In the genomic region with DNA sequence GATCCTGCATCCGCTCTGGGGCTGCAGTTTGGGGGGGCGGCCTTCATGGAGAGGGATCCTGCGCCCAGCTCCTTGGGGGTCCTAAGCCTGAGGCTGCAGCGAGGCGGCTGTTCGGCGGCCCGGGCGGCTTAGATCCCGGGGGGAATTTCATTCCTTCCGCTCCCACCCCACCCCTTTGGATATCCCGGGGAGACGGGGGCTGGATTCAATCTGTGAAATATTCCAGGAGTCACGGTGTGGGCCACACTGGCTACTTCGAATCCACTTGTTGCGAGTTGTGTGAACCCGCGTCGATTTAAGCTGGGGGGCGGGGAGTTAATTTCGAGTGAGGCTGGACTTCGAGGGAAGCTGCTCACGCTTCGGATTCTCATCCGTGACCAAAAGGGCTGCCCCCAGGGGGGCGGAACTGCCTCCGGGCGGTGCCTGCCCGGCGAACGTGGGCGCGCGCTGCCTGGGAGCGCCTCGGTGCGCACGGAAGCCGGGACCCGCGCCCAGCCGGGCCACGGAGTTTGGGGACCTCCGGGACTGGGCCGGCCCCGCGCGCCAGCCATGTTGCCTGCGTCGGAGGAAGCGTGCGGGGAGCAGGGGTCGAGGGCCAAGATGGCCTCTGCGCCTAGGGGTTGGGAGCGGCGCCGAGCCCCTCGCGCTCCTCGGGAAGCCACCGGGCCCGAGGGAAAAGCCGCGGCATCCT, we compare ENCODE assay signal across 8 cellular contexts. TPM values are rescaled to one million over a fixed set of nuclear protein-coding genes. Genes with fewer than 3 reads are reported as not detected.
DNase-seq lines count a peak whose midpoint lies in the region; ATAC-seq, FAIRE-seq and TF ChIP-seq lines count a peak whose summit lies in the region.

No MANE protein-coding gene starts in this region.

- no peaks in the 10 kb centered on the region for H3K9me3 Mint-ChIP-seq in astrocyte (ENCODE audit: unreplicated experiment)

- no peaks in the 10 kb centered on the region for H4K20me1 ChIP-seq in astrocyte (ENCODE audit: insufficient read depth, low read length)

- H3K4me1 Mint-ChIP-seq in astrocyte (ENCODE audit: low read depth, unreplicated experiment) = peaks cover 5% of the 10 kb centered on the region

- H3K36me3 ChIP-seq in MG63 (no peaks in the 10 kb centered on the region), astrocyte (ENCODE audit: insufficient read depth, low read length) (no peaks in the 10 kb centered on the region)

- peak overlapping the region; percentile 93 for H3K4me2 ChIP-seq in astrocyte (ENCODE audit: low read length)

- DNase-seq in activated CD8-positive, alpha-beta memory T cell treated with anti-CD3 and anti-CD28 coated beads for 24 hours = peak; percentile 59
- DNase-seq in activated CD8-positive, alpha-beta memory T cell treated with anti-CD3 and anti-CD28 coated beads, Interleukin-2, amount 50 U/mL, for 4 hours = no peak
- DNase-seq in MG63 (peak; percentile 43), astrocyte (ENCODE audit: low read depth) (peak; percentile 26), head of caudate nucleus (no peak)

- no peak for FAIRE-seq in astrocyte (lab: Jason Lieb, UNC)

- H3K79me2 ChIP-seq in astrocyte (ENCODE audit: insufficient read depth, low read length) = no peaks in the 10 kb centered on the region

- H3K9ac ChIP-seq in astrocyte (ENCODE audit: low read length) = peak overlapping the region; percentile 51

- peaks cover 12% of the 10 kb centered on the region for H3K4me1 ChIP-seq in astrocyte (ENCODE audit: insufficient read depth, low read length)

- peak overlapping the region; percentile 88 for H3K4me3 Mint-ChIP-seq in astrocyte (ENCODE audit: unreplicated experiment)

- peaks cover 3% of the 10 kb centered on the region for H3K27me3 Mint-ChIP-seq in astrocyte (ENCODE audit: low read depth, unreplicated experiment)

- peak overlapping the region; percentile 72 for H3K27ac Mint-ChIP-seq in astrocyte (ENCODE audit: unreplicated experiment)

- H3K27ac ChIP-seq in astrocyte (ENCODE audit: low read depth, low read length) (no peak overlapping the region), skin epidermis (peak overlapping the region in 16 of 21 experiments; percentile 20 to 84 (median 66))

- no peak for TF ChIP-seq CTCF in astrocyte (IDR thresholded peaks at IDR 0.05; ENCODE audit: insufficient read depth, low read depth, low read length)

- H3K9me3 ChIP-seq in MG63 (no peaks in the 10 kb centered on the region), astrocyte (ENCODE audit: insufficient read depth, low read depth, low read length) (no peaks in the 10 kb centered on the region), iPS-18c (ENCODE audit: control insufficient read depth, insufficient read depth, low read length) (no peaks in the 10 kb centered on the region)

- H3K4me3 ChIP-seq in MG63 (peak overlapping the region; percentile 47), astrocyte (ENCODE audit: insufficient read depth, low read depth, low read length) (peak overlapping the region; percentile 66), iPS-18c (ENCODE audit: insufficient read depth, low read depth, low read length) (peak overlapping the region; percentile 90), skin epidermis (peak overlapping the region; percentile 32 to 73 (median 43))

- H3K27me3 ChIP-seq in MG63 = peaks cover 44% of the 10 kb centered on the region
- peaks cover 20% of the 10 kb centered on the region for H3K27me3 ChIP-seq in astrocyte (ENCODE audit: insufficient read depth, low read length)

- ATAC-seq in GM21526 (IDR thresholded peaks at IDR 0.05; ENCODE audit: low FRiP score, unreplicated experiment) = no peak

- H2AFZ ChIP-seq in astrocyte (ENCODE audit: low read depth, low read length) = peak overlapping the region; percentile 84

- H3K36me3 Mint-ChIP-seq in astrocyte (ENCODE audit: low read depth, unreplicated experiment) = no peaks in the 10 kb centered on the region

- intact Hi-C loops in head of caudate nucleus (cut with DNase I) = no loop called here

RNA-seq across cellular contexts. Expression of a gene that starts 0.8 kb away (rescaled TPM):
- total RNA-seq in MG63 (2014; rRNA removed; shearing (Covaris generic); ENCODE audit: low replicate concordance) = 0.74 and 2.1 TPM in 2 replicates
- total RNA-seq in astrocyte = 12.1 and 15.3 TPM in 2 replicates

Comparison
In these comparisons a context has a peak if more than half of its experiments do, and no peak if none do; other contexts are left out.
1. DNase-seq: peak in activated CD8-positive, alpha-beta memory T cell treated with anti-CD3 and anti-CD28 coated beads for 24 hours (single experiment), MG63 (single experiment) and astrocyte (single experiment); none in activated CD8-positive, alpha-beta memory T cell treated with anti-CD3 and anti-CD28 coated beads, Interleukin-2, amount 50 U/mL, for 4 hours (single experiment) and head of caudate nucleus (0 of 42).
2. Peak in every context shown above with its lines, with median percentiles within 50 percentile points of each other: H3K4me3 ChIP-seq.